2 cellular contexts compared by ENCODE assay signal in genomic region chr2:205296959-205297358, GRCh38.
TF ChIP-seq lines count a peak whose summit lies in the region.

No MANE protein-coding gene starts in this region.

TF ChIP-seq in HepG2, 621 proteins besides CTCF, POLR2A, EP300 and RAD21:
- TF ChIP-seq HNF4A (CRISPR knock-in tag; IDR thresholded peaks at IDR 0.05) = no peak
- TF ChIP-seq ZHX1 (CRISPR knock-in tag; IDR thresholded peaks at IDR 0.05; ENCODE audit: low read depth) = no peak
- TF ChIP-seq MAFK (conservative IDR thresholded peaks at IDR 0.05 in 1 of 2, IDR thresholded peaks at IDR 0.05 in 1 of 2; ENCODE audit: low read length in 2 of 2) = peak; percentile 96
- no peak for TF ChIP-seq ZNF777 (CRISPR knock-in tag; IDR thresholded peaks at IDR 0.05)
- peak; percentile 96 for TF ChIP-seq MAFF (IDR thresholded peaks at IDR 0.05; ENCODE audit: low read depth, low read length)
- TF ChIP-seq ZBTB2 (CRISPR knock-in tag; IDR thresholded peaks at IDR 0.05; ENCODE audit: low read depth) = no peak
- no peak for TF ChIP-seq ZBTB20 (CRISPR knock-in tag; IDR thresholded peaks at IDR 0.05; ENCODE audit: borderline replicate concordance, low read depth)
- TF ChIP-seq ZNF768 (CRISPR knock-in tag; IDR thresholded peaks at IDR 0.05) = no peak

TF ChIP-seq in H1, 55 proteins besides CTCF, POLR2A, EP300 and RAD21 (continued from another document):
- TF ChIP-seq CHD1 (IDR thresholded peaks at IDR 0.05; ENCODE audit: low read depth, low read length) (no peak), MAFK (IDR thresholded peaks at IDR 0.05; ENCODE audit: low read depth, low read length) (peak; percentile 41; the same call in 1 of the 2 replicates), POLR2AphosphoS5 (IDR thresholded peaks at IDR 0.05; ENCODE audit: low read depth, low read length) (no peak), RBBP5 (IDR thresholded peaks at IDR 0.05; ENCODE audit: borderline replicate concordance, low read depth, low read length) (no peak), CHD2 (IDR thresholded peaks at IDR 0.05; ENCODE audit: low read length) (no peak), GABPA (IDR thresholded peaks at IDR 0.05; ENCODE audit: borderline replicate concordance, insufficient read depth, low read length) (no peak)
